Comparison of ENCODE assay signal across 8 cellular contexts in genomic region chr5:146203011-146203871, GRCh38. TPM values are rescaled to one million over a fixed set of nuclear protein-coding genes. Genes with fewer than 3 reads are reported as not detected.
DNase-seq lines count a peak whose midpoint lies in the region; ATAC-seq and TF ChIP-seq lines count a peak whose summit lies in the region.

A gene with protein sequence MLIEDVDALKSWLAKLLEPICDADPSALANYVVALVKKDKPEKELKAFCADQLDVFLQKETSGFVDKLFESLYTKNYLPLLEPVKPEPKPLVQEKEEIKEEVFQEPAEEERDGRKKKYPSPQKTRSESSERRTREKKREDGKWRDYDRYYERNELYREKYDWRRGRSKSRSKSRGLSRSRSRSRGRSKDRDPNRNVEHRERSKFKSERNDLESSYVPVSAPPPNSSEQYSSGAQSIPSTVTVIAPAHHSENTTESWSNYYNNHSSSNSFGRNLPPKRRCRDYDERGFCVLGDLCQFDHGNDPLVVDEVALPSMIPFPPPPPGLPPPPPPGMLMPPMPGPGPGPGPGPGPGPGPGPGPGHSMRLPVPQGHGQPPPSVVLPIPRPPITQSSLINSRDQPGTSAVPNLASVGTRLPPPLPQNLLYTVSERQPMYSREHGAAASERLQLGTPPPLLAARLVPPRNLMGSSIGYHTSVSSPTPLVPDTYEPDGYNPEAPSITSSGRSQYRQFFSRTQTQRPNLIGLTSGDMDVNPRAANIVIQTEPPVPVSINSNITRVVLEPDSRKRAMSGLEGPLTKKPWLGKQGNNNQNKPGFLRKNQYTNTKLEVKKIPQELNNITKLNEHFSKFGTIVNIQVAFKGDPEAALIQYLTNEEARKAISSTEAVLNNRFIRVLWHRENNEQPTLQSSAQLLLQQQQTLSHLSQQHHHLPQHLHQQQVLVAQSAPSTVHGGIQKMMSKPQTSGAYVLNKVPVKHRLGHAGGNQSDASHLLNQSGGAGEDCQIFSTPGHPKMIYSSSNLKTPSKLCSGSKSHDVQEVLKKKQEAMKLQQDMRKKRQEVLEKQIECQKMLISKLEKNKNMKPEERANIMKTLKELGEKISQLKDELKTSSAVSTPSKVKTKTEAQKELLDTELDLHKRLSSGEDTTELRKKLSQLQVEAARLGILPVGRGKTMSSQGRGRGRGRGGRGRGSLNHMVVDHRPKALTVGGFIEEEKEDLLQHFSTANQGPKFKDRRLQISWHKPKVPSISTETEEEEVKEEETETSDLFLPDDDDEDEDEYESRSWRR (plus strand): TSS chr5:146203605. CDS start chr5:146203766, 161 bp downstream.

- ATAC-seq in GM18909 (IDR thresholded peaks at IDR 0.05; ENCODE audit: poor library complexity, unreplicated experiment) (peak; percentile 100), HG03159 (IDR thresholded peaks at IDR 0.05; ENCODE audit: unreplicated experiment) (peak; percentile 100)

- intact Hi-C loops in spleen (cut with DNase I; ENCODE audit: low total_unique reads) = no loop called here

- TF ChIP-seq POLR2A in spleen (IDR thresholded peaks at IDR 0.05) = peak in 2 of 3 donors; percentile 10 to 52

- no peaks in the 10 kb centered on the region for H3K36me3 ChIP-seq in spleen

- H3K9me3 ChIP-seq in spleen = no peaks in the 10 kb centered on the region

- 0 to 1% (median 0%) methylated on average over 47 to 48 of the region's 48 CpGs for WGBS in spleen, 5 donors

- DNase-seq in AG08395 (ENCODE audit: low spot score) = peak; percentile 100
- peak; percentile 94 for DNase-seq in NCI-H2227 treated with DMSO at 0.1 percent for 48 hours (lab: John Stamatoyannopoulos, UW)
- DNase-seq in central memory CD4-positive, alpha-beta T cell = peak; percentile 98
- DNase-seq in inferior parietal cortex (ENCODE audit: extremely low spot score) = peak; percentile 97
- peak; percentile 97 for DNase-seq in spleen

- H3K27ac ChIP-seq in spleen = peak within 1 kb of the TSS; percentile 78 to 92 (median 87)

- H3K27me3 ChIP-seq in spleen (replicated peaks in 1 of 7) = no peaks in the 10 kb centered on the region

- H3K4me1 ChIP-seq in spleen = peaks cover 15 to 53% (median 43%) of the 10 kb centered on the region in 6 donors

- H3K4me3 ChIP-seq in WI38 (ENCODE audit: low read depth, low read length) (peak within 1 kb of the TSS; percentile 91), spleen (peak within 1 kb of the TSS; percentile 46 to 93 (median 83))

- TF ChIP-seq CTCF in WI38 (IDR thresholded peaks at IDR 0.05; ENCODE audit: low read depth, low read length) = no peak
- peak in 3 of 11 experiments; percentile 28 to 41 (median 31) for TF ChIP-seq CTCF in spleen (IDR thresholded peaks at IDR 0.05 in 8 of 11, conservative IDR thresholded peaks at IDR 0.05 in 3 of 11)

RNA-seq across cellular contexts. Expression of the gene that starts here (rescaled TPM):
- total RNA-seq in spleen = 10 to 100 TPM; 16.8 to 26.4 (median 19.9) TPM
- 1 to 10 TPM; 5.5 to 7.7 (median 6.2) TPM for polyA plus RNA-seq in spleen

Comparison
In these comparisons a context has a peak if more than half of its experiments do, and no peak if none do; other contexts are left out.
1. Peak in every context shown above with its lines: DNase-seq, ATAC-seq, H3K4me3 ChIP-seq and H3K27ac ChIP-seq.